8 cellular contexts compared by ENCODE assay signal in genomic region chr11:111602865-111603632, GRCh38. TPM values are rescaled to one million over a fixed set of nuclear protein-coding genes. Genes with fewer than 3 reads are reported as not detected.
DNase-seq lines count a peak whose midpoint lies in the region; ATAC-seq, FAIRE-seq and TF ChIP-seq lines count a peak whose summit lies in the region.

No MANE protein-coding gene starts in this region.

- CTCF ChIA-PET in activated CD8-positive, alpha-beta T cell treated with anti-CD3 and anti-CD28 coated beads, Interleukin-2, amount 10 ng/mL, durations not matched to agents 7 days and 5 days (lab: Charles Lee), result interaction anchor here (0.7 to 2.7 kb wide), 12 partner anchors 9 to 239 kb away, joined by 3 to 47 read pairs (median 5); partner anchors contain the start of gene PPP2R1B
- CTCF ChIA-PET in naive thymus-derived CD4-positive, alpha-beta T cell (lab: Charles Lee), result interaction anchor here (1.6 kb wide), 1 partner anchor 14 kb away, joined by 4 read pairs; no protein-coding TSS in a partner anchor

- peaks cover 17% of the 10 kb centered on the region for H3K4me1 ChIP-seq in MM.1S (ENCODE audit: low read length)
- peaks cover 8 to 11% of the 10 kb centered on the region in 2 donors for H3K4me1 ChIP-seq in naive thymus-derived CD4-positive, alpha-beta T cell (ENCODE audit: control insufficient read depth in 2 of 2, insufficient read depth in 2 of 2, low read length in 2 of 2)

- peaks cover 39% of the 10 kb centered on the region for H3K79me2 ChIP-seq in MM.1S (ENCODE audit: low read length)

- H3K27me3 Mint-ChIP-seq in activated CD8-positive, alpha-beta T cell treated with anti-CD3 and anti-CD28 coated beads, Interleukin-2, amount 10 ng/mL, durations not matched to agents 7 days and 5 days (ENCODE audit: low read depth), result peaks cover 4% of the 10 kb centered on the region
- H3K27me3 Mint-ChIP-seq in naive thymus-derived CD4-positive, alpha-beta T cell, result peaks cover 0 to 3% (median 0%) of the 10 kb centered on the region in 5 donors

- 0 out of 2 replicates have a peak, but pooled peaks cover 7% of the 10 kb centered on the region for H3F3A ChIP-seq in MM.1S (ENCODE audit: insufficient read depth, low read length)

- intact Hi-C loops in naive thymus-derived CD4-positive, alpha-beta T cell (cut with micrococcal nuclease), result loop anchor here (1.0 to 5.0 kb wide), 12 partner anchors 16 to 624 kb away; partner anchors contain the start of genes ALG9 (in 2 of the 2), CFAP68 (in 2 of the 2), FDXACB1 (in 2 of the 2) and PPP2R1B (in 2 of the 2)

- peak overlapping the region; percentile 95 for H3K4me3 Mint-ChIP-seq in activated CD8-positive, alpha-beta T cell treated with anti-CD3 and anti-CD28 coated beads, Interleukin-2, amount 10 ng/mL, durations not matched to agents 7 days and 5 days
- H3K4me3 Mint-ChIP-seq in naive thymus-derived CD4-positive, alpha-beta T cell, result peak overlapping the region; percentile 92 to 99 (median 96)

- FAIRE-seq in GM12891 (lab: Jason Lieb, UNC), result peak; percentile 52

- DNase-seq in AG08395 (ENCODE audit: low spot score) (peak; percentile 48), GM12891 (ENCODE audit: insufficient read length, low spot score) (no peak), MM.1S (peak; percentile 22), foreskin fibroblast (peak in 1 of 2 donors; percentile 49), epidermal melanocyte (ENCODE audit: insufficient read length, low spot score) (no peak)
- DNase-seq in activated CD8-positive, alpha-beta T cell treated with anti-CD3 and anti-CD28 coated beads, Interleukin-2, amount 10 ng/mL, durations not matched to agents 7 days and 5 days, result peak; percentile 43
- DNase-seq in naive thymus-derived CD4-positive, alpha-beta T cell, result peak in 7 of 9 donors; percentile 20 to 43 (median 35)
- no peak for DNase-seq in activated effector memory CD4-positive, alpha-beta T cell treated with anti-CD3 and anti-CD28 coated beads, Interleukin-2, amount 50 U/mL, for 16 hours

- peak overlapping the region; percentile 96 for H3K9ac ChIP-seq in MM.1S (ENCODE audit: low read length)

- H3K36me3 ChIP-seq in MM.1S (replicated peaks; ENCODE audit: insufficient read depth, low read length), result no peaks in the 10 kb centered on the region
- H3K36me3 ChIP-seq in naive thymus-derived CD4-positive, alpha-beta T cell (ENCODE audit: control insufficient read depth in 2 of 3, insufficient read depth in 3 of 3, low read length in 3 of 3), result peaks cover 0 to 4% (median 0%) of the 10 kb centered on the region in 3 experiments

- peaks cover 27% of the 10 kb centered on the region for H3K4me1 Mint-ChIP-seq in activated CD8-positive, alpha-beta T cell treated with anti-CD3 and anti-CD28 coated beads, Interleukin-2, amount 10 ng/mL, durations not matched to agents 7 days and 5 days (ENCODE audit: low read depth)
- H3K4me1 Mint-ChIP-seq in naive thymus-derived CD4-positive, alpha-beta T cell, result peaks cover 16 to 33% (median 25%) of the 10 kb centered on the region in 7 donors

- POLR2A ChIA-PET in activated CD8-positive, alpha-beta T cell treated with anti-CD3 and anti-CD28 coated beads, Interleukin-2, amount 10 ng/mL, durations not matched to agents 7 days and 5 days (lab: Charles Lee), result interaction anchor here (0.6 to 0.8 kb wide), 3 partner anchors 186 to 268 kb away, joined by 3 read pairs; partner anchors contain the start of gene ALG9
- POLR2A ChIA-PET in naive thymus-derived CD4-positive, alpha-beta T cell (lab: Charles Lee), result interaction anchor here (1.0 to 1.5 kb wide), 2 partner anchors 162 to 174 kb away, joined by 3 to 4 read pairs; no protein-coding TSS in a partner anchor

- H3K4me3 ChIP-seq in MM.1S (ENCODE audit: low read length), result peak overlapping the region; percentile 92
- H3K4me3 ChIP-seq in foreskin fibroblast (ENCODE audit: low read depth in 1 of 2, low read length in 2 of 2), result peak overlapping the region; percentile 78 to 82
- peak overlapping the region; percentile 59 for H3K4me3 ChIP-seq in naive thymus-derived CD4-positive, alpha-beta T cell (ENCODE audit: low read length)

- peak overlapping the region; percentile 92 for H3K4me2 ChIP-seq in MM.1S (ENCODE audit: low read depth, low read length)

- H4K20me1 ChIP-seq in MM.1S (ENCODE audit: insufficient read depth, low read length), result no peaks in the 10 kb centered on the region; the same call in 1 of the 2 replicates

- ATAC-seq in activated CD8-positive, alpha-beta T cell treated with anti-CD3 and anti-CD28 coated beads, Interleukin-2, amount 10 ng/mL, durations not matched to agents 7 days and 5 days, result no peak
- ATAC-seq in naive thymus-derived CD4-positive, alpha-beta T cell, result peak; percentile 3

- no peaks in the 10 kb centered on the region for H3K36me3 Mint-ChIP-seq in activated CD8-positive, alpha-beta T cell treated with anti-CD3 and anti-CD28 coated beads, Interleukin-2, amount 10 ng/mL, durations not matched to agents 7 days and 5 days (ENCODE audit: low read depth)
- peaks cover 0 to 4% (median 0%) of the 10 kb centered on the region in 5 donors for H3K36me3 Mint-ChIP-seq in naive thymus-derived CD4-positive, alpha-beta T cell

- H3K27ac Mint-ChIP-seq in activated CD8-positive, alpha-beta T cell treated with anti-CD3 and anti-CD28 coated beads, Interleukin-2, amount 10 ng/mL, durations not matched to agents 7 days and 5 days, result peak overlapping the region; percentile 88
- peak overlapping the region; percentile 84 to 99 (median 95) for H3K27ac Mint-ChIP-seq in naive thymus-derived CD4-positive, alpha-beta T cell

- H3K27me3 ChIP-seq in MM.1S (replicated peaks; ENCODE audit: insufficient read depth, low read length), result no peaks in the 10 kb centered on the region
- no peaks in the 10 kb centered on the region for H3K27me3 ChIP-seq in naive thymus-derived CD4-positive, alpha-beta T cell (ENCODE audit: control insufficient read depth in 2 of 2, insufficient read depth in 2 of 2, low read length in 2 of 2)

- no peaks in the 10 kb centered on the region for H3K9me2 ChIP-seq in MM.1S (replicated peaks; ENCODE audit: insufficient read depth, low read length)

- peak overlapping the region; percentile 84; the same call in 1 of the 2 replicates for H3K27ac ChIP-seq in MM.1S (ENCODE audit: low read length)
- H3K27ac ChIP-seq in naive thymus-derived CD4-positive, alpha-beta T cell (ENCODE audit: low read depth, low read length), result peak overlapping the region; percentile 93

- TF ChIP-seq POLR2A in GM12891 (IDR thresholded peaks at IDR 0.05; ENCODE audit: low read depth, low read length), result no peak

- no peaks in the 10 kb centered on the region for H3K9me3 Mint-ChIP-seq in activated CD8-positive, alpha-beta T cell treated with anti-CD3 and anti-CD28 coated beads, Interleukin-2, amount 10 ng/mL, durations not matched to agents 7 days and 5 days (ENCODE audit: insufficient read depth)
- H3K9me3 Mint-ChIP-seq in naive thymus-derived CD4-positive, alpha-beta T cell, result peaks cover 0 to 4% (median 0%) of the 10 kb centered on the region in 11 donors

- no peaks in the 10 kb centered on the region for H3K9me3 ChIP-seq in MM.1S (replicated peaks; ENCODE audit: insufficient read depth, low read length)
- no peaks in the 10 kb centered on the region for H3K9me3 ChIP-seq in naive thymus-derived CD4-positive, alpha-beta T cell (ENCODE audit: control insufficient read depth in 2 of 3, low read length in 3 of 3)

- H2AFZ ChIP-seq in MM.1S (ENCODE audit: low read length), result peak overlapping the region; percentile 78

- TF ChIP-seq CTCF in MM.1S (IDR thresholded peaks at IDR 0.05; ENCODE audit: low read length) (no peak), foreskin fibroblast (IDR thresholded peaks at IDR 0.05; ENCODE audit: low read depth, low read length) (no peak)

TF ChIP-seq in GM12891, 5 proteins besides CTCF, POLR2A, EP300 and RAD21:
- TF ChIP-seq POU2F2 (IDR thresholded peaks at IDR 0.05; ENCODE audit: low read depth, low read length), result no peak
- TF ChIP-seq POLR2AphosphoS5 (IDR thresholded peaks at IDR 0.05; ENCODE audit: low read depth, low read length), result 0 out of 2 replicates have a peak, but pooled peaks have one; percentile 30

RNA-seq across cellular contexts. Expression of gene SIK2, which starts 0.8 kb away (rescaled TPM):
- polyA plus RNA-seq in GM12891 (2012; ENCODE audit: low read depth, missing spikeins), result 3.7 TPM
- 10 to 100 TPM in 1 of 2 experiments, 1 to 10 TPM in 1; 8.9 to 10.2 TPM for total RNA-seq in activated CD8-positive, alpha-beta T cell treated with anti-CD3 and anti-CD28 coated beads, Interleukin-2, amount 10 ng/mL, durations not matched to agents 7 days and 5 days
- total RNA-seq in naive thymus-derived CD4-positive, alpha-beta T cell, result 10 to 100 TPM in 2 of 5 experiments, 1 to 10 TPM in 3; 7.3 to 12.9 (median 9.8) TPM
- under 1 TPM; 0.19 to 0.26 TPM for polyA plus RNA-seq in naive thymus-derived CD4-positive, alpha-beta T cell

Comparison
In these comparisons a context has a peak if more than half of its experiments do, and no peak if none do; other contexts are left out.
1. DNase-seq: peak in AG08395 (single experiment), MM.1S (single experiment), activated CD8-positive, alpha-beta T cell treated with anti-CD3 and anti-CD28 coated beads, Interleukin-2, amount 10 ng/mL, durations not matched to agents 7 days and 5 days (single experiment) and naive thymus-derived CD4-positive, alpha-beta T cell (7 of 9); none in GM12891 (single experiment), epidermal melanocyte (single experiment) and activated effector memory CD4-positive, alpha-beta T cell treated with anti-CD3 and anti-CD28 coated beads, Interleukin-2, amount 50 U/mL, for 16 hours (single experiment).
2. Peak in every context shown above with its lines, with median percentiles within 50 percentile points of each other: H3K4me3 ChIP-seq.